In genomic region chr3:139585820-139586219, GRCh38 we compare ENCODE assay signal across 21 cellular contexts. TPM values are rescaled to one million over a fixed set of nuclear protein-coding genes. Genes with fewer than 3 reads are reported as not detected.
A peak's percentile ranks its signal among the peaks of the same experiment; 100 is the strongest.
DNase-seq lines count a peak whose midpoint lies in the region; ATAC-seq and TF ChIP-seq lines count a peak whose summit lies in the region.
"Had no signal": no experiment of that assay in that cellular context is flagged by ENCODE, and none has a peak within 500 bp of the region (broad histone marks: within the 10 kb centered on the region; RNA-seq: fewer than 3 reads in every experiment).

No MANE protein-coding gene starts in this region.

- WGBS in esophagus muscularis mucosa: 75% methylated on average over 4 of the region's 4 CpGs
- WGBS in thyroid gland, 2 donors: 23 to 37% methylated on average over 4 of the region's 4 CpGs

- no peak for TF ChIP-seq CTCF in MM.1S (IDR thresholded peaks at IDR 0.05; ENCODE audit: low read length)
- no peak for TF ChIP-seq CTCF in esophagus muscularis mucosa (IDR thresholded peaks at IDR 0.05)
- no peak for TF ChIP-seq CTCF in thyroid gland (IDR thresholded peaks at IDR 0.05)
- TF ChIP-seq CTCF in WTC11 (IDR thresholded peaks at IDR 0.05): no peak

- POLR2A ChIA-PET in WTC11 (lab: Charles Lee): no interaction called here

- H3K4me2 ChIP-seq in MM.1S (ENCODE audit: low read depth, low read length): peak overlapping the region; percentile 49

- H3K27ac ChIP-seq in MM.1S (ENCODE audit: low read length): no peak overlapping the region
- H3K27ac ChIP-seq in esophagus muscularis mucosa (replicated peaks in 1 of 4): no peak overlapping the region
- H3K27ac ChIP-seq in thyroid gland: peak overlapping the region; percentile 49 to 58 (median 55)

- H3F3A ChIP-seq in MM.1S (ENCODE audit: insufficient read depth, low read length): peaks cover 12% of the 10 kb centered on the region

- intact Hi-C loops in esophagus muscularis mucosa (cut with DNase I): no loop called here
- intact Hi-C loops in thyroid gland (cut with DNase I): no loop called here

- TF ChIP-seq EP300 in esophagus muscularis mucosa (IDR thresholded peaks at IDR 0.05): no peak

- 0 out of 2 replicates have a peak, but pooled peaks cover 4% of the 10 kb centered on the region for H3K9me3 Mint-ChIP-seq in WTC11

- no peaks in the 10 kb centered on the region for H3K27me3 ChIP-seq in MM.1S (replicated peaks; ENCODE audit: insufficient read depth, low read length)
- H3K27me3 ChIP-seq in esophagus muscularis mucosa: no peaks in the 10 kb centered on the region
- H3K27me3 ChIP-seq in thyroid gland: no peaks in the 10 kb centered on the region

- H3K4me1 ChIP-seq in MM.1S (ENCODE audit: low read length) (peaks cover 19% of the 10 kb centered on the region), esophagus muscularis mucosa (no peaks in the 10 kb centered on the region), thyroid gland (peaks cover 12 to 19% of the 10 kb centered on the region in 2 donors)
- H3K4me1 ChIP-seq: BE2C had no signal

- no peaks in the 10 kb centered on the region for H3K9me2 ChIP-seq in MM.1S (replicated peaks; ENCODE audit: insufficient read depth, low read length)

- no peak overlapping the region for H3K4me3 Mint-ChIP-seq in WTC11
- H3K4me3 Mint-ChIP-seq: CD4-positive, alpha-beta memory T cell had no signal

- TF ChIP-seq POLR2A in esophagus muscularis mucosa (IDR thresholded peaks at IDR 0.05; ENCODE audit: low read depth): no peak
- TF ChIP-seq POLR2A in thyroid gland (IDR thresholded peaks at IDR 0.05): no peak

- peak; percentile 34 for ATAC-seq in GM18867 (IDR thresholded peaks at IDR 0.05; ENCODE audit: unreplicated experiment)
- no peak for ATAC-seq in HG03354 (IDR thresholded peaks at IDR 0.05; ENCODE audit: poor library complexity, severe bottlenecking, unreplicated experiment)
- ATAC-seq in WTC11: no peak
- ATAC-seq: HepG2 had no signal

- no peak overlapping the region for H3K27ac Mint-ChIP-seq in WTC11
- H3K27ac Mint-ChIP-seq: CD4-positive, alpha-beta memory T cell had no signal

- H4K20me1 ChIP-seq in MM.1S (ENCODE audit: insufficient read depth, low read length): no peaks in the 10 kb centered on the region

- H3K27me3 Mint-ChIP-seq in WTC11 (ENCODE audit: low read depth): no peaks in the 10 kb centered on the region

- DNase-seq in MM.1S (peak; percentile 8), esophagus muscularis mucosa (ENCODE audit: extremely low spot score) (peak; percentile 64), thyroid gland (peak; percentile 84 to 90), NCI-H1105 treated with DMSO at 0.1 percent for 48 hours (lab: John Stamatoyannopoulos, UW) (no peak), WTC11 (ENCODE audit: low spot score) (no peak)
- DNase-seq: BE2C; Calu3; CD4-positive, alpha-beta memory T cell; DMS53; KG1; NCI-H187; NCI-H2171; NCI-H774; SW 1271 had no signal

- no peak overlapping the region for H2AFZ ChIP-seq in MM.1S (ENCODE audit: low read length)

- H3K4me3 ChIP-seq in MM.1S (ENCODE audit: low read length): no peak overlapping the region
- H3K4me3 ChIP-seq in esophagus muscularis mucosa: no peak overlapping the region
- no peak overlapping the region for H3K4me3 ChIP-seq in thyroid gland (replicated peaks in 1 of 3)
- H3K4me3 ChIP-seq: GM12878 had no signal

- H3K9me3 ChIP-seq in MM.1S (replicated peaks; ENCODE audit: insufficient read depth, low read length) (no peaks in the 10 kb centered on the region), esophagus muscularis mucosa (no peaks in the 10 kb centered on the region), thyroid gland (no peaks in the 10 kb centered on the region)
- H3K9me3 ChIP-seq: BE2C had no signal

- peaks cover 6% of the 10 kb centered on the region for H3K4me1 Mint-ChIP-seq in WTC11

- no peak overlapping the region for H3K9ac ChIP-seq in MM.1S (ENCODE audit: low read length)

- no peaks in the 10 kb centered on the region for H3K36me3 Mint-ChIP-seq in WTC11
- H3K36me3 Mint-ChIP-seq: CD4-positive, alpha-beta memory T cell had no signal

- H3K79me2 ChIP-seq in MM.1S (ENCODE audit: low read length): no peaks in the 10 kb centered on the region

- CTCF ChIA-PET in WTC11 (lab: Charles Lee): interaction anchor here (1.6 kb wide), 1 partner anchor 350 kb away, joined by 4 read pairs; no protein-coding TSS in a partner anchor

- H3K36me3 ChIP-seq in MM.1S (replicated peaks; ENCODE audit: insufficient read depth, low read length): no peaks in the 10 kb centered on the region
- H3K36me3 ChIP-seq in esophagus muscularis mucosa: peaks cover 0 to 2% (median 0%) of the 10 kb centered on the region in 4 donors
- no peaks in the 10 kb centered on the region for H3K36me3 ChIP-seq in thyroid gland
- H3K36me3 ChIP-seq: BE2C had no signal

TF ChIP-seq in WTC11, 78 proteins besides CTCF, POLR2A, EP300 and RAD21:
- TF ChIP-seq MXD4 (CRISPR knock-in tag; IDR thresholded peaks at IDR 0.05; ENCODE audit: borderline replicate concordance) (no peak), E2F4 (CRISPR knock-in tag; IDR thresholded peaks at IDR 0.05; ENCODE audit: borderline replicate concordance, low read depth) (no peak), FOXP1 (CRISPR knock-in tag; IDR thresholded peaks at IDR 0.05; ENCODE audit: borderline replicate concordance) (no peak), ESRRA (CRISPR knock-in tag; IDR thresholded peaks at IDR 0.05; ENCODE audit: borderline replicate concordance) (no peak), ZNF121 (CRISPR knock-in tag; IDR thresholded peaks at IDR 0.05) (no peak), TEAD4 (CRISPR knock-in tag; IDR thresholded peaks at IDR 0.05) (no peak), IRF1 (CRISPR knock-in tag; IDR thresholded peaks at IDR 0.05) (no peak), ZNF232 (CRISPR knock-in tag; IDR thresholded peaks at IDR 0.05) (no peak), GTF2I (CRISPR knock-in tag; conservative IDR thresholded peaks at IDR 0.05) (no peak)
- TF ChIP-seq, protein P1, sequence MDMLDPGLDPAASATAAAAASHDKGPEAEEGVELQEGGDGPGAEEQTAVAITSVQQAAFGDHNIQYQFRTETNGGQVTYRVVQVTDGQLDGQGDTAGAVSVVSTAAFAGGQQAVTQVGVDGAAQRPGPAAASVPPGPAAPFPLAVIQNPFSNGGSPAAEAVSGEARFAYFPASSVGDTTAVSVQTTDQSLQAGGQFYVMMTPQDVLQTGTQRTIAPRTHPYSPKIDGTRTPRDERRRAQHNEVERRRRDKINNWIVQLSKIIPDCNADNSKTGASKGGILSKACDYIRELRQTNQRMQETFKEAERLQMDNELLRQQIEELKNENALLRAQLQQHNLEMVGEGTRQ (CRISPR knock-in tag; IDR thresholded peaks at IDR 0.05): no peak
- TF ChIP-seq, protein P2, sequence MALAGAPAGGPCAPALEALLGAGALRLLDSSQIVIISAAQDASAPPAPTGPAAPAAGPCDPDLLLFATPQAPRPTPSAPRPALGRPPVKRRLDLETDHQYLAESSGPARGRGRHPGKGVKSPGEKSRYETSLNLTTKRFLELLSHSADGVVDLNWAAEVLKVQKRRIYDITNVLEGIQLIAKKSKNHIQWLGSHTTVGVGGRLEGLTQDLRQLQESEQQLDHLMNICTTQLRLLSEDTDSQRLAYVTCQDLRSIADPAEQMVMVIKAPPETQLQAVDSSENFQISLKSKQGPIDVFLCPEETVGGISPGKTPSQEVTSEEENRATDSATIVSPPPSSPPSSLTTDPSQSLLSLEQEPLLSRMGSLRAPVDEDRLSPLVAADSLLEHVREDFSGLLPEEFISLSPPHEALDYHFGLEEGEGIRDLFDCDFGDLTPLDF (CRISPR knock-in tag; IDR thresholded peaks at IDR 0.05): no peak

RNA-seq across cellular contexts. Expression of gene RBP1, which starts 46.3 kb away (rescaled TPM):
- total RNA-seq in esophagus muscularis mucosa (10 to 100 TPM; 12.8 to 16.1 (median 15.7) TPM), thyroid gland (1 to 10 TPM; 4.0 to 7.1 (median 5.3) TPM), WTC11 (2021) (53.3 to 60.3 TPM (median 58.6 TPM) in 3 replicates)
- total RNA-seq: CD4-positive, alpha-beta memory T cell; G401; NCI-H460; SK-MEL-5 had no signal

Comparison
In these comparisons a context has a peak if more than half of its experiments do, and no peak if none do; other contexts are left out.
1. DNase-seq: peak in MM.1S (single experiment), esophagus muscularis mucosa (single experiment) and thyroid gland (2 of 2); none in NCI-H1105 treated with DMSO at 0.1 percent for 48 hours (single experiment) and WTC11 (single experiment).
2. H3K27ac ChIP-seq: peak in thyroid gland (3 of 3); none in MM.1S (single experiment) and esophagus muscularis mucosa (0 of 4).